ENCODE assay signal across 10 cellular contexts in the genomic region with DNA sequence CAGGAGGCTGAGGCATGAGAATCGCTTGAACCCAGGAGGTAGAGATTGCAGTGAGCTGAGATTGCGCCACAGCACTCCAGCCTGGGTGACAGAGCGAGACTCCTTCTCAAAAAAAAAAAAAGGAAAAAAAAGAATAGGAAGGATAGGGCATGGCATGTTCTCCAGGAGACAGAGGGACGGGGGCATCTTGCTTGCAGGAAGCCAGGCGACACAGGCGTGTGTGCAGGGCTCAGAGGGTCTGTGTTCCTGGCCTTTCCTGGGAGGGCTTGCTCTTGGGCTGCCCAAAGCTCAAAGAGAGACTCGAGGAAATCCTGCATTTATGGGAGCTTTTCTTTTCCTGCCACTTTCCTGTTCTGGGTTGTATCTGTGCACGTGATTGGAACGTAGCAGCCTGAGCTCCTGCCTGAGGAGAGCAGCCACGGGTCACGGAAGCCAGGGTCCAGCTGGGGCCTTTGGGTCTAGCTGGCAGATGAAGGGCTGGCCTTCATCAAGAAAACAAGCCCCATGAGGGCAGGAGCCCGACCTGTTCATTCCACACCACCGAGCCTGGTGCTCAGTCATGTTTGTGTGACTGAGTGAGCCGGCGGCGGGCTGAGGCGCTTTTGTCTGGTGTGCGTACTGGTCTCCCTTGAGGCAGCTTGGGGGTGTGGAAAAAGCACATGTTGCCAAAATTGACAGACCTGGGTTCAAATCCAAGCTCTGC. TPM values are rescaled to one million over a fixed set of nuclear protein-coding genes. Genes with fewer than 3 reads are reported as not detected.
DNase-seq lines count a peak whose midpoint lies in the region; ATAC-seq and TF ChIP-seq lines count a peak whose summit lies in the region.
"Had no signal": no experiment of that assay in that cellular context is flagged by ENCODE, and none has a peak within 500 bp of the region (broad histone marks: within the 10 kb centered on the region; RNA-seq: fewer than 3 reads in every experiment).

No MANE protein-coding gene starts in this region.

- TF ChIP-seq EP300 in suprapubic skin (IDR thresholded peaks at IDR 0.05): no peak

- no peak for TF ChIP-seq POLR2A in suprapubic skin (IDR thresholded peaks at IDR 0.05)

- H3K36me3 ChIP-seq in RWPE2 (ENCODE audit: low read depth) (peaks cover 86% of the 10 kb centered on the region), endodermal cell (ENCODE audit: control insufficient read depth, insufficient read depth, low read length) (peaks cover 66% of the 10 kb centered on the region), suprapubic skin (peaks cover 44% of the 10 kb centered on the region)

- H3K4me3 ChIP-seq in RWPE2 (ENCODE audit: severe bottlenecking) (no peak overlapping the region), endodermal cell (ENCODE audit: low read length) (no peak overlapping the region), suprapubic skin (no peak overlapping the region)
- H3K4me3 ChIP-seq: SK-N-MC had no signal

- H3K27ac Mint-ChIP-seq in endodermal cell (peak overlapping the region; percentile 72), mesothelial cell of epicardium (peak overlapping the region; percentile 81)

- H3K9me3 ChIP-seq in RWPE2 (ENCODE audit: severe bottlenecking) (no peaks in the 10 kb centered on the region), endodermal cell (ENCODE audit: control insufficient read depth, low read length) (no peaks in the 10 kb centered on the region), suprapubic skin (no peaks in the 10 kb centered on the region)

- H3K4me1 Mint-ChIP-seq in endodermal cell: peaks cover 14% of the 10 kb centered on the region
- peaks cover 25% of the 10 kb centered on the region for H3K4me1 Mint-ChIP-seq in mesothelial cell of epicardium

- no peak for ATAC-seq in RWPE2 (ENCODE audit: low read depth)
- no peak for ATAC-seq in activated CD4-positive, CD25-positive, alpha-beta regulatory T cell treated with anti-CD3 and anti-CD28 coated beads, Interleukin-2, amount 50 U/mL, for 24 hours
- no peak for ATAC-seq in GM18867 (IDR thresholded peaks at IDR 0.05; ENCODE audit: unreplicated experiment)

- peaks cover 35% of the 10 kb centered on the region for H3K4me1 ChIP-seq in RWPE2 (ENCODE audit: insufficient read depth, poor library complexity, severe bottlenecking)
- no peaks in the 10 kb centered on the region for H3K4me1 ChIP-seq in endodermal cell (ENCODE audit: control insufficient read depth, insufficient read depth, low read length)
- peaks cover 78% of the 10 kb centered on the region for H3K4me1 ChIP-seq in suprapubic skin

- H3K36me3 Mint-ChIP-seq in endodermal cell (ENCODE audit: low read depth) (peaks cover 45% of the 10 kb centered on the region), mesothelial cell of epicardium (peaks cover 23% of the 10 kb centered on the region)

- DNase-seq in RWPE2 (ENCODE audit: low spot score): no peak
- DNase-seq in endodermal cell: no peak
- DNase-seq in mesothelial cell of epicardium (ENCODE audit: low spot score in 2 of 2, unreplicated experiment in 2 of 2): no peak
- DNase-seq in suprapubic skin (ENCODE audit: low spot score in 2 of 2): no peak
- no peak for DNase-seq in AG08396 (ENCODE audit: low spot score)
- no peak for DNase-seq in foreskin melanocyte
- DNase-seq: NCI-H524 had no signal

- H3K4me3 Mint-ChIP-seq in endodermal cell: no peak overlapping the region
- no peak overlapping the region for H3K4me3 Mint-ChIP-seq in mesothelial cell of epicardium

- H3K27me3 ChIP-seq in RWPE2 (ENCODE audit: insufficient read depth, poor library complexity, severe bottlenecking) (no peaks in the 10 kb centered on the region), endodermal cell (ENCODE audit: control insufficient read depth, insufficient read depth, low read length, poor library complexity, severe bottlenecking) (no peaks in the 10 kb centered on the region), suprapubic skin (no peaks in the 10 kb centered on the region)

- peak overlapping the region; percentile 99 for H3K27ac ChIP-seq in RWPE2 (ENCODE audit: poor library complexity, severe bottlenecking)
- no peak overlapping the region for H3K27ac ChIP-seq in endodermal cell (ENCODE audit: low read depth, low read length)
- H3K27ac ChIP-seq in suprapubic skin: peak overlapping the region; percentile 84
- H3K27ac ChIP-seq: SK-N-MC had no signal

- no peaks in the 10 kb centered on the region for H3K9me3 Mint-ChIP-seq in endodermal cell
- no peaks in the 10 kb centered on the region for H3K9me3 Mint-ChIP-seq in mesothelial cell of epicardium

- WGBS in endodermal cell (ENCODE audit: insufficient coverage in 1 of 2, insufficient read length in 1 of 2), 2 experiments: 96% methylated on average over 13 to 18 of the region's 18 CpGs
- 81% methylated on average over 11 of the region's 18 CpGs for WGBS in suprapubic skin

- TF ChIP-seq CTCF in RWPE2 (IDR thresholded peaks at IDR 0.05; ENCODE audit: poor library complexity, severe bottlenecking): no peak
- TF ChIP-seq CTCF in endodermal cell (conservative IDR thresholded peaks at IDR 0.05): no peak
- no peak for TF ChIP-seq CTCF in mesothelial cell of epicardium (IDR thresholded peaks at IDR 0.05; ENCODE audit: unreplicated experiment)
- TF ChIP-seq CTCF in suprapubic skin (IDR thresholded peaks at IDR 0.05): no peak

- H3K27me3 Mint-ChIP-seq in endodermal cell (ENCODE audit: insufficient read depth) (no peaks in the 10 kb centered on the region), mesothelial cell of epicardium (ENCODE audit: low read depth) (no peaks in the 10 kb centered on the region)

- no peak overlapping the region for H3K9ac ChIP-seq in endodermal cell (ENCODE audit: extremely low read depth, low read length, poor library complexity, severe bottlenecking)

RNA-seq across cellular contexts. Expression of gene CAPN12, which starts 44.5 kb away (rescaled TPM):
- 10 to 100 TPM; 14.5 to 83.0 TPM for total RNA-seq in endodermal cell
- 9.1 TPM for polyA plus RNA-seq in endodermal cell (2013, experiment 1 of 2)
- 8.0 TPM for polyA plus RNA-seq in endodermal cell (2013, experiment 2 of 2)
- total RNA-seq in mesothelial cell of epicardium: 6.1 to 6.8 TPM (median 6.7 TPM) in 3 replicates
- 10 to 100 TPM in 3 of 4 donors, 1 to 10 TPM in 1; 8.0 to 31.3 (median 15.7) TPM for total RNA-seq in suprapubic skin

RNA-seq across cellular contexts. Expression of gene ACTN4, which starts 52.3 kb away (rescaled TPM):
- total RNA-seq in endodermal cell (100 to 1,000 TPM; 378 to 437 TPM), mesothelial cell of epicardium (452 to 469 TPM (median 460 TPM) in 3 replicates), suprapubic skin (100 to 1,000 TPM; 475 to 520 (median 507) TPM)
- 322 TPM for polyA plus RNA-seq in endodermal cell (2013, experiment 1 of 2)
- polyA plus RNA-seq in endodermal cell (2013, experiment 2 of 2): 298 TPM
